Comparison of ENCODE assay signal across 1 cellular context in the genomic region with DNA sequence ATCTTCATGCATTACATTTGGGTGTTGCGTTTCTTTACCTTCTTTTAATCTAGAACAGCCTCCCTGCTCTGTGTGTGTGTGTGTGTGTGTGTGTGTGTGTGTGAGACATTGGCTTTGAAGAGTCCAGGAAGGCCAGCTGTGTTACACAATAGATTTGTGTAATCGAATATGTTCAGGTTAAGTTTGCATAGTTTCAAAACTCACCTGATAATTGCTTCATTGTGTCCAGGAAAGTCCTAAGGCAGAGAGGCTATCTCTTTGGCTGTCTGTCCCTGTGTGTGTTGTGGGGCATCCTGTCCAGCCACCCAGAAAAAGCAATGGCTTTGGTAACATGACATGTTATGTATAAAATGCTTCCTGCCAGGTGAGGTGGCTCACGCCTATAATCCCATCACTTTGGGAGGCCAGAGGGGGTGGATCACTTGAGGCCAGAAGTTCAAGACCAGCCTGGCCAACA.
TF ChIP-seq lines count a peak whose summit lies in the region.

No MANE protein-coding gene starts in this region.

TF ChIP-seq in HepG2, 621 proteins besides CTCF, POLR2A, EP300 and RAD21 (continued from another document and continues in another):
- TF ChIP-seq CHD4 (IDR thresholded peaks at IDR 0.05; ENCODE audit: borderline replicate concordance, low read length) (no peak; the same call in 1 of the 2 replicates), MATR3 (CRISPR knock-in tag; IDR thresholded peaks at IDR 0.05) (no peak), KAT7 (CRISPR knock-in tag; IDR thresholded peaks at IDR 0.05; ENCODE audit: borderline replicate concordance) (no peak), KLF11 (CRISPR knock-in tag; IDR thresholded peaks at IDR 0.05) (no peak), ETV5 (CRISPR knock-in tag; IDR thresholded peaks at IDR 0.05; ENCODE audit: borderline replicate concordance) (peak; percentile 42; the same call in 1 of the 2 replicates), ATM (IDR thresholded peaks at IDR 0.05; ENCODE audit: borderline replicate concordance) (no peak), ZBTB7A (CRISPR knock-in tag; IDR thresholded peaks at IDR 0.05) (no peak), FOXK2 (IDR thresholded peaks at IDR 0.05) (no peak), HNRNPH1 (optimal IDR thresholded peaks at IDR 0.05; ENCODE audit: low read depth, low read length) (no peak), ZNF7 (CRISPR knock-in tag; IDR thresholded peaks at IDR 0.05) (no peak), XRCC5 (optimal IDR thresholded peaks at IDR 0.05; ENCODE audit: low read length) (no peak), MIXL1 (CRISPR knock-in tag; IDR thresholded peaks at IDR 0.05) (0 out of 2 replicates have a peak, but pooled peaks have one; percentile 18), RELA (CRISPR knock-in tag; IDR thresholded peaks at IDR 0.05) (no peak), ZNF460 (CRISPR knock-in tag; IDR thresholded peaks at IDR 0.05; ENCODE audit: borderline replicate concordance) (peak; percentile 61; the same call in 1 of the 2 replicates), RCOR2 (CRISPR knock-in tag; IDR thresholded peaks at IDR 0.05) (peak; percentile 55; the same call in 1 of the 2 replicates), ZNF558 (CRISPR knock-in tag; IDR thresholded peaks at IDR 0.05; ENCODE audit: borderline replicate concordance) (no peak), ZNF569 (CRISPR knock-in tag; IDR thresholded peaks at IDR 0.05; ENCODE audit: borderline replicate concordance) (no peak), MYNN (CRISPR knock-in tag; IDR thresholded peaks at IDR 0.05; ENCODE audit: low read depth) (no peak), CAMTA2 (CRISPR knock-in tag; IDR thresholded peaks at IDR 0.05; ENCODE audit: borderline replicate concordance) (no peak), LCORL (IDR thresholded peaks at IDR 0.05) (no peak), LCORL (CRISPR knock-in tag; IDR thresholded peaks at IDR 0.05) (no peak), IRF2 (CRISPR knock-in tag; IDR thresholded peaks at IDR 0.05) (no peak), DNMT1 (CRISPR knock-in tag; IDR thresholded peaks at IDR 0.05) (no peak), KLF6 (CRISPR knock-in tag; IDR thresholded peaks at IDR 0.05) (no peak), MIER2 (CRISPR knock-in tag; IDR thresholded peaks at IDR 0.05) (no peak), SP140L (CRISPR knock-in tag; IDR thresholded peaks at IDR 0.05; ENCODE audit: borderline replicate concordance) (no peak)
- TF ChIP-seq, protein P1, sequence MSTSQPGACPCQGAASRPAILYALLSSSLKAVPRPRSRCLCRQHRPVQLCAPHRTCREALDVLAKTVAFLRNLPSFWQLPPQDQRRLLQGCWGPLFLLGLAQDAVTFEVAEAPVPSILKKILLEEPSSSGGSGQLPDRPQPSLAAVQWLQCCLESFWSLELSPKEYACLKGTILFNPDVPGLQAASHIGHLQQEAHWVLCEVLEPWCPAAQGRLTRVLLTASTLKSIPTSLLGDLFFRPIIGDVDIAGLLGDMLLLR (CRISPR knock-in tag; IDR thresholded peaks at IDR 0.05): no peak
- TF ChIP-seq, protein P2, sequence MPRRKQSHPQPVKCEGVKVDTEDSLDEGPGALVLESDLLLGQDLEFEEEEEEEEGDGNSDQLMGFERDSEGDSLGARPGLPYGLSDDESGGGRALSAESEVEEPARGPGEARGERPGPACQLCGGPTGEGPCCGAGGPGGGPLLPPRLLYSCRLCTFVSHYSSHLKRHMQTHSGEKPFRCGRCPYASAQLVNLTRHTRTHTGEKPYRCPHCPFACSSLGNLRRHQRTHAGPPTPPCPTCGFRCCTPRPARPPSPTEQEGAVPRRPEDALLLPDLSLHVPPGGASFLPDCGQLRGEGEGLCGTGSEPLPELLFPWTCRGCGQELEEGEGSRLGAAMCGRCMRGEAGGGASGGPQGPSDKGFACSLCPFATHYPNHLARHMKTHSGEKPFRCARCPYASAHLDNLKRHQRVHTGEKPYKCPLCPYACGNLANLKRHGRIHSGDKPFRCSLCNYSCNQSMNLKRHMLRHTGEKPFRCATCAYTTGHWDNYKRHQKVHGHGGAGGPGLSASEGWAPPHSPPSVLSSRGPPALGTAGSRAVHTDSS (CRISPR knock-in tag; conservative IDR thresholded peaks at IDR 0.05): no peak
- TF ChIP-seq, protein P3, sequence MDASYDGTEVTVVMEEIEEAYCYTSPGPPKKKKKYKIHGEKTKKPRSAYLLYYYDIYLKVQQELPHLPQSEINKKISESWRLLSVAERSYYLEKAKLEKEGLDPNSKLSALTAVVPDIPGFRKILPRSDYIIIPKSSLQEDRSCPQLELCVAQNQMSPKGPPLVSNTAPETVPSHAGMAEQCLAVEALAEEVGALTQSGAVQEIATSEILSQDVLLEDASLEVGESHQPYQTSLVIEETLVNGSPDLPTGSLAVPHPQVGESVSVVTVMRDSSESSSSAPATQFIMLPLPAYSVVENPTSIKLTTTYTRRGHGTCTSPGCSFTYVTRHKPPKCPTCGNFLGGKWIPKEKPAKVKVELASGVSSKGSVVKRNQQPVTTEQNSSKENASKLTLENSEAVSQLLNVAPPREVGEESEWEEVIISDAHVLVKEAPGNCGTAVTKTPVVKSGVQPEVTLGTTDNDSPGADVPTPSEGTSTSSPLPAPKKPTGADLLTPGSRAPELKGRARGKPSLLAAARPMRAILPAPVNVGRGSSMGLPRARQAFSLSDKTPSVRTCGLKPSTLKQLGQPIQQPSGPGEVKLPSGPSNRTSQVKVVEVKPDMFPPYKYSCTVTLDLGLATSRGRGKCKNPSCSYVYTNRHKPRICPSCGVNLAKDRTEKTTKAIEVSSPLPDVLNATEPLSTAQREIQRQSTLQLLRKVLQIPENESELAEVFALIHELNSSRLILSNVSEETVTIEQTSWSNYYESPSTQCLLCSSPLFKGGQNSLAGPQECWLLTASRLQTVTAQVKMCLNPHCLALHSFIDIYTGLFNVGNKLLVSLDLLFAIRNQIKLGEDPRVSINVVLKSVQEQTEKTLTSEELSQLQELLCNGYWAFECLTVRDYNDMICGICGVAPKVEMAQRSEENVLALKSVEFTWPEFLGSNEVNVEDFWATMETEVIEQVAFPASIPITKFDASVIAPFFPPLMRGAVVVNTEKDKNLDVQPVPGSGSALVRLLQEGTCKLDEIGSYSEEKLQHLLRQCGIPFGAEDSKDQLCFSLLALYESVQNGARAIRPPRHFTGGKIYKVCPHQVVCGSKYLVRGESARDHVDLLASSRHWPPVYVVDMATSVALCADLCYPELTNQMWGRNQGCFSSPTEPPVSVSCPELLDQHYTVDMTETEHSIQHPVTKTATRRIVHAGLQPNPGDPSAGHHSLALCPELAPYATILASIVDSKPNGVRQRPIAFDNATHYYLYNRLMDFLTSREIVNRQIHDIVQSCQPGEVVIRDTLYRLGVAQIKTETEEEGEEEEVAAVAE (CRISPR knock-in tag; IDR thresholded peaks at IDR 0.05; ENCODE audit: borderline replicate concordance): no peak
- TF ChIP-seq, protein P4, sequence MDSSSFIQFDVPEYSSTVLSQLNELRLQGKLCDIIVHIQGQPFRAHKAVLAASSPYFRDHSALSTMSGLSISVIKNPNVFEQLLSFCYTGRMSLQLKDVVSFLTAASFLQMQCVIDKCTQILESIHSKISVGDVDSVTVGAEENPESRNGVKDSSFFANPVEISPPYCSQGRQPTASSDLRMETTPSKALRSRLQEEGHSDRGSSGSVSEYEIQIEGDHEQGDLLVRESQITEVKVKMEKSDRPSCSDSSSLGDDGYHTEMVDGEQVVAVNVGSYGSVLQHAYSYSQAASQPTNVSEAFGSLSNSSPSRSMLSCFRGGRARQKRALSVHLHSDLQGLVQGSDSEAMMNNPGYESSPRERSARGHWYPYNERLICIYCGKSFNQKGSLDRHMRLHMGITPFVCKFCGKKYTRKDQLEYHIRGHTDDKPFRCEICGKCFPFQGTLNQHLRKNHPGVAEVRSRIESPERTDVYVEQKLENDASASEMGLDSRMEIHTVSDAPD (CRISPR knock-in tag; IDR thresholded peaks at IDR 0.05): 0 out of 2 replicates have a peak, but pooled peaks have one; percentile 59
- TF ChIP-seq, protein P5, sequence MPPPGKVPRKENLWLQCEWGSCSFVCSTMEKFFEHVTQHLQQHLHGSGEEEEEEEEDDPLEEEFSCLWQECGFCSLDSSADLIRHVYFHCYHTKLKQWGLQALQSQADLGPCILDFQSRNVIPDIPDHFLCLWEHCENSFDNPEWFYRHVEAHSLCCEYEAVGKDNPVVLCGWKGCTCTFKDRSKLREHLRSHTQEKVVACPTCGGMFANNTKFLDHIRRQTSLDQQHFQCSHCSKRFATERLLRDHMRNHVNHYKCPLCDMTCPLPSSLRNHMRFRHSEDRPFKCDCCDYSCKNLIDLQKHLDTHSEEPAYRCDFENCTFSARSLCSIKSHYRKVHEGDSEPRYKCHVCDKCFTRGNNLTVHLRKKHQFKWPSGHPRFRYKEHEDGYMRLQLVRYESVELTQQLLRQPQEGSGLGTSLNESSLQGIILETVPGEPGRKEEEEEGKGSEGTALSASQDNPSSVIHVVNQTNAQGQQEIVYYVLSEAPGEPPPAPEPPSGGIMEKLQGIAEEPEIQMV (CRISPR knock-in tag; IDR thresholded peaks at IDR 0.05; ENCODE audit: low read depth): no peak; the same call in 1 of the 2 replicates
- TF ChIP-seq, protein P6, sequence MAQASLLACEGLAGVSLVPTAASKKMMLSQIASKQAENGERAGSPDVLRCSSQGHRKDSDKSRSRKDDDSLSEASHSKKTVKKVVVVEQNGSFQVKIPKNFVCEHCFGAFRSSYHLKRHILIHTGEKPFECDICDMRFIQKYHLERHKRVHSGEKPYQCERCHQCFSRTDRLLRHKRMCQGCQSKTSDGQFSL (CRISPR knock-in tag; IDR thresholded peaks at IDR 0.05): no peak
- TF ChIP-seq, protein P7, sequence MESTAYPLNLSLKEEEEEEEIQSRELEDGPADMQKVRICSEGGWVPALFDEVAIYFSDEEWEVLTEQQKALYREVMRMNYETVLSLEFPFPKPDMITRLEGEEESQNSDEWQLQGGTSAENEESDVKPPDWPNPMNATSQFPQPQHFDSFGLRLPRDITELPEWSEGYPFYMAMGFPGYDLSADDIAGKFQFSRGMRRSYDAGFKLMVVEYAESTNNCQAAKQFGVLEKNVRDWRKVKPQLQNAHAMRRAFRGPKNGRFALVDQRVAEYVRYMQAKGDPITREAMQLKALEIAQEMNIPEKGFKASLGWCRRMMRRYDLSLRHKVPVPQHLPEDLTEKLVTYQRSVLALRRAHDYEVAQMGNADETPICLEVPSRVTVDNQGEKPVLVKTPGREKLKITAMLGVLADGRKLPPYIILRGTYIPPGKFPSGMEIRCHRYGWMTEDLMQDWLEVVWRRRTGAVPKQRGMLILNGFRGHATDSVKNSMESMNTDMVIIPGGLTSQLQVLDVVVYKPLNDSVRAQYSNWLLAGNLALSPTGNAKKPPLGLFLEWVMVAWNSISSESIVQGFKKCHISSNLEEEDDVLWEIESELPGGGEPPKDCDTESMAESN (CRISPR knock-in tag; conservative IDR thresholded peaks at IDR 0.05): 0 out of 2 replicates have a peak, but pooled peaks have one; percentile 63
- TF ChIP-seq, protein P8, sequence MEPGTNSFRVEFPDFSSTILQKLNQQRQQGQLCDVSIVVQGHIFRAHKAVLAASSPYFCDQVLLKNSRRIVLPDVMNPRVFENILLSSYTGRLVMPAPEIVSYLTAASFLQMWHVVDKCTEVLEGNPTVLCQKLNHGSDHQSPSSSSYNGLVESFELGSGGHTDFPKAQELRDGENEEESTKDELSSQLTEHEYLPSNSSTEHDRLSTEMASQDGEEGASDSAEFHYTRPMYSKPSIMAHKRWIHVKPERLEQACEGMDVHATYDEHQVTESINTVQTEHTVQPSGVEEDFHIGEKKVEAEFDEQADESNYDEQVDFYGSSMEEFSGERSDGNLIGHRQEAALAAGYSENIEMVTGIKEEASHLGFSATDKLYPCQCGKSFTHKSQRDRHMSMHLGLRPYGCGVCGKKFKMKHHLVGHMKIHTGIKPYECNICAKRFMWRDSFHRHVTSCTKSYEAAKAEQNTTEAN (CRISPR knock-in tag; conservative IDR thresholded peaks at IDR 0.05): peak; percentile 88
- TF ChIP-seq, protein P9, sequence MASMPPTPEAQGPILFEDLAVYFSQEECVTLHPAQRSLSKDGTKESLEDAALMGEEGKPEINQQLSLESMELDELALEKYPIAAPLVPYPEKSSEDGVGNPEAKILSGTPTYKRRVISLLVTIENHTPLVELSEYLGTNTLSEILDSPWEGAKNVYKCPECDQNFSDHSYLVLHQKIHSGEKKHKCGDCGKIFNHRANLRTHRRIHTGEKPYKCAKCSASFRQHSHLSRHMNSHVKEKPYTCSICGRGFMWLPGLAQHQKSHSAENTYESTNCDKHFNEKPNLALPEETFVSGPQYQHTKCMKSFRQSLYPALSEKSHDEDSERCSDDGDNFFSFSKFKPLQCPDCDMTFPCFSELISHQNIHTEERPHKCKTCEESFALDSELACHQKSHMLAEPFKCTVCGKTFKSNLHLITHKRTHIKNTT (CRISPR knock-in tag; IDR thresholded peaks at IDR 0.05): no peak
- TF ChIP-seq, protein P10, sequence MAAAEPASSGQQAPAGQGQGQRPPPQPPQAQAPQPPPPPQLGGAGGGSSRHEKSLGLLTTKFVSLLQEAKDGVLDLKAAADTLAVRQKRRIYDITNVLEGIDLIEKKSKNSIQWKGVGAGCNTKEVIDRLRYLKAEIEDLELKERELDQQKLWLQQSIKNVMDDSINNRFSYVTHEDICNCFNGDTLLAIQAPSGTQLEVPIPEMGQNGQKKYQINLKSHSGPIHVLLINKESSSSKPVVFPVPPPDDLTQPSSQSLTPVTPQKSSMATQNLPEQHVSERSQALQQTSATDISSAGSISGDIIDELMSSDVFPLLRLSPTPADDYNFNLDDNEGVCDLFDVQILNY (CRISPR knock-in tag; conservative IDR thresholded peaks at IDR 0.05): no peak
- TF ChIP-seq, protein P11, sequence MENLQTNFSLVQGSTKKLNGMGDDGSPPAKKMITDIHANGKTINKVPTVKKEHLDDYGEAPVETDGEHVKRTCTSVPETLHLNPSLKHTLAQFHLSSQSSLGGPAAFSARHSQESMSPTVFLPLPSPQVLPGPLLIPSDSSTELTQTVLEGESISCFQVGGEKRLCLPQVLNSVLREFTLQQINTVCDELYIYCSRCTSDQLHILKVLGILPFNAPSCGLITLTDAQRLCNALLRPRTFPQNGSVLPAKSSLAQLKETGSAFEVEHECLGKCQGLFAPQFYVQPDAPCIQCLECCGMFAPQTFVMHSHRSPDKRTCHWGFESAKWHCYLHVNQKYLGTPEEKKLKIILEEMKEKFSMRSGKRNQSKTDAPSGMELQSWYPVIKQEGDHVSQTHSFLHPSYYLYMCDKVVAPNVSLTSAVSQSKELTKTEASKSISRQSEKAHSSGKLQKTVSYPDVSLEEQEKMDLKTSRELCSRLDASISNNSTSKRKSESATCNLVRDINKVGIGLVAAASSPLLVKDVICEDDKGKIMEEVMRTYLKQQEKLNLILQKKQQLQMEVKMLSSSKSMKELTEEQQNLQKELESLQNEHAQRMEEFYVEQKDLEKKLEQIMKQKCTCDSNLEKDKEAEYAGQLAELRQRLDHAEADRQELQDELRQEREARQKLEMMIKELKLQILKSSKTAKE (CRISPR knock-in tag; IDR thresholded peaks at IDR 0.05; ENCODE audit: borderline replicate concordance): peak; percentile 88
- TF ChIP-seq, protein P12, sequence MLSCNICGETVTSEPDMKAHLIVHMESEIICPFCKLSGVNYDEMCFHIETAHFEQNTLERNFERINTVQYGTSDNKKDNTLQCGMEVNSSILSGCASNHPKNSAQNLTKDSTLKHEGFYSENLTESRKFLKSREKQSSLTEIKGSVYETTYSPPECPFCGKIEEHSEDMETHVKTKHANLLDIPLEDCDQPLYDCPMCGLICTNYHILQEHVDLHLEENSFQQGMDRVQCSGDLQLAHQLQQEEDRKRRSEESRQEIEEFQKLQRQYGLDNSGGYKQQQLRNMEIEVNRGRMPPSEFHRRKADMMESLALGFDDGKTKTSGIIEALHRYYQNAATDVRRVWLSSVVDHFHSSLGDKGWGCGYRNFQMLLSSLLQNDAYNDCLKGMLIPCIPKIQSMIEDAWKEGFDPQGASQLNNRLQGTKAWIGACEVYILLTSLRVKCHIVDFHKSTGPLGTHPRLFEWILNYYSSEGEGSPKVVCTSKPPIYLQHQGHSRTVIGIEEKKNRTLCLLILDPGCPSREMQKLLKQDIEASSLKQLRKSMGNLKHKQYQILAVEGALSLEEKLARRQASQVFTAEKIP (CRISPR knock-in tag; IDR thresholded peaks at IDR 0.05; ENCODE audit: borderline replicate concordance): no peak
